Comparison of ENCODE assay signal across 6 cellular contexts in the genomic region with DNA sequence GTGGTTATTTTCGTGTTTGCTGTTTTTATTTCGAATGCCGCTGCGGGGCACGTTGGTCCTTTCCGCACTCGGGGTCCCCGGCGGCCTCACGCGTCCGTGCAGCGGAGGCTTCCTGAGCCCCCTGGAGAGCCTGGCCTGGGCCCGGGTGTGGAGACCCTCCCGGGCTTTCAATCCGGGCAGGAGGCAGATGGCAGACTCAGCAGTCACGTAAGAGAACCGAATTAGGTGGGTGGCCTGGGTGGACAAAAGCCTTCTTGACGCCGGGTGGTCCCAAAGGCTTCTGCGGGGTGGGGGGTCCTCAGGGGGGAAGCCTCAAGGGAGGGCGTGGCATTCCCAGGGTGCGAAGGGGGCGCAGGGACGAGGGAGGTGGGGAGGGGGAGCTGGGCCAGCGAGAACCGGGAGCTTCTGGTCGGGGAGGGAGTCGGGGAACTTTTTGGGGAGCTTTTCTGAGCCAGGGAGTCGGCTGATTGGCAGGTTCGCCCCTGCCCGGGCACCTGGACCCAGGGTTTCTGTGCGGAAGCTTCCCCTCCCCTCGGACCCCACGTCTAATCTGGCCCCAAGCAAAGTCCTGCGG.
DNase-seq lines count a peak whose midpoint lies in the region; ATAC-seq lines count a peak whose summit lies in the region.

No MANE protein-coding gene starts in this region.

- peak overlapping the region; percentile 74 for H3K4me3 Mint-ChIP-seq in activated naive CD8-positive, alpha-beta T cell treated with anti-CD3 and anti-CD28 coated beads, Interleukin-2, amount 50 U/mL, for 24 hours

- no peak for ATAC-seq in activated naive CD8-positive, alpha-beta T cell treated with anti-CD3 and anti-CD28 coated beads, Interleukin-2, amount 50 U/mL, for 24 hours
- no peak for ATAC-seq in HG02798 (IDR thresholded peaks at IDR 0.05; ENCODE audit: poor library complexity, unreplicated experiment)

- H3K36me3 ChIP-seq in muscle layer of colon (ENCODE audit: insufficient read depth, low read length): no peaks in the 10 kb centered on the region

- H3K27me3 Mint-ChIP-seq in activated naive CD8-positive, alpha-beta T cell treated with anti-CD3 and anti-CD28 coated beads, Interleukin-2, amount 50 U/mL, for 24 hours: peaks cover 47% of the 10 kb centered on the region

- peak overlapping the region; percentile 53 to 65 for H3K4me3 ChIP-seq in muscle layer of colon (ENCODE audit: low read depth in 1 of 2, low read length in 2 of 2)

- H3K27ac ChIP-seq in muscle layer of colon (ENCODE audit: low read depth, low read length): peak overlapping the region; percentile 96

- H3K9ac ChIP-seq in muscle layer of colon (ENCODE audit: low read length): peak overlapping the region; percentile 53

- H3K27ac Mint-ChIP-seq in activated naive CD8-positive, alpha-beta T cell treated with anti-CD3 and anti-CD28 coated beads, Interleukin-2, amount 50 U/mL, for 24 hours: peak overlapping the region; percentile 70

- peaks cover 11% of the 10 kb centered on the region for H3K4me1 ChIP-seq in muscle layer of colon (ENCODE audit: insufficient read depth, low read length)

- H3K4me1 Mint-ChIP-seq in activated naive CD8-positive, alpha-beta T cell treated with anti-CD3 and anti-CD28 coated beads, Interleukin-2, amount 50 U/mL, for 24 hours: peaks cover 19% of the 10 kb centered on the region

- peaks cover 0 to 30% of the 10 kb centered on the region in 2 donors for H3K27me3 ChIP-seq in muscle layer of colon (ENCODE audit: control insufficient read depth in 1 of 2, insufficient read depth in 2 of 2, low read length in 2 of 2)

- DNase-seq in EL (peak; percentile 36), HuH-7 (ENCODE audit: low spot score) (no peak), NCI-H510A treated with DMSO at 0.1 percent for 48 hours (lab: John Stamatoyannopoulos, UW) (no peak)
- no peak for DNase-seq in activated naive CD8-positive, alpha-beta T cell treated with anti-CD3 and anti-CD28 coated beads, Interleukin-2, amount 50 U/mL, for 24 hours

- no peaks in the 10 kb centered on the region for H3K9me3 ChIP-seq in muscle layer of colon (ENCODE audit: low read length)

- H3K9me3 Mint-ChIP-seq in activated naive CD8-positive, alpha-beta T cell treated with anti-CD3 and anti-CD28 coated beads, Interleukin-2, amount 50 U/mL, for 24 hours: no peaks in the 10 kb centered on the region

- no peaks in the 10 kb centered on the region for H3K36me3 Mint-ChIP-seq in activated naive CD8-positive, alpha-beta T cell treated with anti-CD3 and anti-CD28 coated beads, Interleukin-2, amount 50 U/mL, for 24 hours (ENCODE audit: low read depth)
